ENCODE assay signal across 15 cellular contexts in the genomic region with DNA sequence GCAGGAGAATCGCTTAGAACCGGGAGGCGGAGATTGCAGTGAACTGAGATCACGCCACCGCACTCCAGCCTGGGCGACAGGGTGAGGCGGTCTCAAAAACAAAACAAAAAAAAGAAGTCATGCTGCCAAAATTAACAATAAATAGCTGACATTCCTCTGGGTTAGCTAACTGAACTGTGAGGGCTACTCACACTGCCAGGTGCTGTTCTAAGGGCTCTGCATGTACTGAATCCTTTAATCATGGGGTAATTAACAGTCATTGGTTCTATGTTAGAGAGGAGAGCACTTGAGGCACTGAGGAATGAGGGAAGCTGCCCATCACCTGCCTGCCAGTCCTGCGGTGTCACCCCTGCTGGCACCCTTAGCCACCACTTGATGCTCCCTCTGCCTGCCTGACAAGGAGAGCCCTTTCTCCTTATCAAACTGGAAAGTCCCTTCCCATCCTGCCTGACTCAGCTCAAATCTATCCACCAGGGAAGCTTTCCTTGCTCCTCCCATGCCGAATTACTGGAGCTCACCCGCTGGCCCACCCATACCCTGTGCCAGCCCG.
DNase-seq lines count a peak whose midpoint lies in the region; ATAC-seq and TF ChIP-seq lines count a peak whose summit lies in the region.
"Had no signal": no experiment of that assay in that cellular context is flagged by ENCODE, and none has a peak within 500 bp of the region (broad histone marks: within the 10 kb centered on the region; RNA-seq: fewer than 3 reads in every experiment).

No MANE protein-coding gene starts in this region.

- H3K36me3 Mint-ChIP-seq in effector memory CD8-positive, alpha-beta T cell (ENCODE audit: insufficient read depth): peaks cover 3% of the 10 kb centered on the region

- no peaks in the 10 kb centered on the region for H3K9me3 ChIP-seq in BE2C
- H3K9me3 ChIP-seq: heart left ventricle had no signal

- H3K27me3 Mint-ChIP-seq in effector memory CD8-positive, alpha-beta T cell: no peaks in the 10 kb centered on the region
- H3K27me3 Mint-ChIP-seq: naive B cell had no signal

- H3K4me1 Mint-ChIP-seq in effector memory CD8-positive, alpha-beta T cell (ENCODE audit: low read depth in 2 of 2): peaks cover 4 to 15% of the 10 kb centered on the region in 2 donors

- H3K4me3 Mint-ChIP-seq in effector memory CD8-positive, alpha-beta T cell: no peak overlapping the region
- H3K4me3 Mint-ChIP-seq: naive B cell; stimulated activated effector memory CD8-positive, alpha-beta T cell treated with anti-CD3 and anti-CD28 coated beads, Interleukin-12 subunit alpha, Interleukin-12 subunit beta, amount 100 ng/mL, for 72 hours; T-helper 2 cell treated with Interferon-gamma antibody and Interleukin-4, amounts not matched to agents 5 μg/mL and 100 μg/mL, for 36 hours had no signal

- H3K4me1 ChIP-seq in BE2C: no peaks in the 10 kb centered on the region

- H3K27me3 ChIP-seq in H7 (ENCODE audit: control insufficient read depth, insufficient read depth, low read length) (no peaks in the 10 kb centered on the region), BE2C (no peaks in the 10 kb centered on the region)
- H3K27me3 ChIP-seq: heart left ventricle had no signal

- H3K36me3 ChIP-seq in H7 (replicated peaks; ENCODE audit: control insufficient read depth, insufficient read depth, low read length): no peaks in the 10 kb centered on the region
- no peaks in the 10 kb centered on the region for H3K36me3 ChIP-seq in BE2C

- DNase-seq in H7: peak; percentile 54
- peak; percentile 57 for DNase-seq in RPMI7951 (ENCODE audit: low read depth)
- DNase-seq in erythroblast (lab: John Stamatoyannopoulos, UW): peak; percentile 72 to 88
- DNase-seq in pulmonary artery endothelial cell (ENCODE audit: low read depth, low spot score): peak; percentile 33
- no peak for DNase-seq in BE2C
- no peak for DNase-seq in HuH-7 (ENCODE audit: low spot score)
- no peak for DNase-seq in superior temporal gyrus (ENCODE audit: extremely low spot score)
- no peak for DNase-seq in effector memory CD8-positive, alpha-beta T cell
- DNase-seq: caudate nucleus; DND-41; heart left ventricle; naive B cell; NK-92 treated with Interleukin-12 subunit alpha and Interleukin-12 subunit beta, amount 100 ng/mL, for 24 hours had no signal

- TF ChIP-seq POLR2A in erythroblast (IDR thresholded peaks at IDR 0.05; ENCODE audit: low read length): no peak

- no peak overlapping the region for H3K4me3 ChIP-seq in H7 (ENCODE audit: insufficient read depth, low read depth, low read length)
- H3K4me3 ChIP-seq in BE2C (ENCODE audit: low read depth, low read length): no peak overlapping the region
- H3K4me3 ChIP-seq: heart left ventricle had no signal

- no peak for TF ChIP-seq CTCF in BE2C (IDR thresholded peaks at IDR 0.05; ENCODE audit: low read depth, low read length)

- no peaks in the 10 kb centered on the region for H3K9me3 Mint-ChIP-seq in effector memory CD8-positive, alpha-beta T cell
- H3K9me3 Mint-ChIP-seq: naive B cell; stimulated activated effector memory CD8-positive, alpha-beta T cell treated with anti-CD3 and anti-CD28 coated beads, Interleukin-12 subunit alpha, Interleukin-12 subunit beta, amount 100 ng/mL, for 72 hours; T-helper 2 cell treated with Interferon-gamma antibody and Interleukin-4, amounts not matched to agents 5 μg/mL and 100 μg/mL, for 36 hours had no signal

- H3K27ac Mint-ChIP-seq in effector memory CD8-positive, alpha-beta T cell: no peak overlapping the region
- H3K27ac Mint-ChIP-seq: stimulated activated effector memory CD8-positive, alpha-beta T cell treated with anti-CD3 and anti-CD28 coated beads, Interleukin-12 subunit alpha, Interleukin-12 subunit beta, amount 100 ng/mL, for 72 hours; T-helper 2 cell treated with Interferon-gamma antibody and Interleukin-4, amounts not matched to agents 5 μg/mL and 100 μg/mL, for 36 hours had no signal

- no peak for ATAC-seq in effector memory CD8-positive, alpha-beta T cell (replicated peaks)
- ATAC-seq: stimulated activated effector memory CD8-positive, alpha-beta T cell treated with anti-CD3 and anti-CD28 coated beads, Interleukin-12 subunit alpha, Interleukin-12 subunit beta, amount 100 ng/mL, for 72 hours had no signal

Comparison
In these comparisons a context has a peak if more than half of its experiments do, and no peak if none do; other contexts are left out.
1. DNase-seq: peak in H7 (single experiment), RPMI7951 (single experiment), erythroblast (2 of 2) and pulmonary artery endothelial cell (single experiment); none in BE2C (single experiment), HuH-7 (single experiment), superior temporal gyrus (single experiment) and effector memory CD8-positive, alpha-beta T cell (0 of 3).